Comparison of ENCODE assay signal across 25 cellular contexts in genomic region chr3:66014056-66014455, GRCh38. TPM values are rescaled to one million over a fixed set of nuclear protein-coding genes. Genes with fewer than 3 reads are reported as not detected.
"Had no signal": no experiment of that assay in that cellular context is flagged by ENCODE, and none has a peak within 500 bp of the region (broad histone marks: within the 10 kb centered on the region; RNA-seq: fewer than 3 reads in every experiment).

No MANE protein-coding gene starts in this region.

- H3K4me2 ChIP-seq: PC-9 had no signal

- DNase-seq: activated CD4-positive, alpha-beta T cell treated with anti-CD3 and anti-CD28 coated beads for 36 hours; activated CD4-positive, alpha-beta T cell treated with anti-CD3 and anti-CD28 coated beads, Interleukin-2, amount 10 ng/mL, durations not matched to agents 7 days and 5 days; activated CD4-positive, alpha-beta T cell treated with anti-CD3 and anti-CD28 coated beads, Interleukin-2, amount 50 U/mL, for 48 hours; activated CD8-positive, alpha-beta T cell treated with anti-CD3 and anti-CD28 coated beads, Interleukin-2, amount 10 ng/mL, durations not matched to agents 7 days and 5 days; activated gamma-delta T cell; activated naive CD4-positive, alpha-beta T cell treated with Interleukin-2 at 50 U/mL for 16 hours; activated naive CD8-positive, alpha-beta T cell treated with anti-CD3 and anti-CD28 coated beads, Interleukin-2, amount 10 ng/mL, durations not matched to agents 7 days and 5 days; activated T-cell treated with anti-CD3 and anti-CD28 coated beads, Interleukin-2, amount 50 U/mL, for 24 hours; central memory CD4-positive, alpha-beta T cell; Karpas-422; KBM-7; NCI-H1105; NCI-H1417 treated with DMSO at 0.1 percent for 48 hours; NCI-H187 treated with DMSO at 0.1 percent for 48 hours; NCI-H2081; NCI-H2171 treated with DMSO at 0.1 percent for 48 hours; NCI-H226; NCI-H524 treated with DMSO at 0.1 percent for 48 hours; PC-9; Right ventricle myocardium superior; SW 1271; T-helper 1 cell; T-helper 2 cell; T-helper 9 cell had no signal

- H2AFZ ChIP-seq: PC-9 had no signal

- H3K27ac ChIP-seq: PC-9, RWPE1 had no signal

- H3K4me3 ChIP-seq: PC-9 had no signal

RNA-seq across cellular contexts. Expression of gene MAGI1, which starts 24.7 kb away (rescaled TPM):
- total RNA-seq: activated CD8-positive, alpha-beta T cell treated with anti-CD3 and anti-CD28 coated beads, Interleukin-2, amount 10 ng/mL, durations not matched to agents 7 days and 5 days; activated naive CD8-positive, alpha-beta T cell treated with anti-CD3 and anti-CD28 coated beads, Interleukin-2, amount 10 ng/mL, durations not matched to agents 7 days and 5 days had no signal
